ENCODE assay signal across 4 cellular contexts in genomic region chr3:65351753-65352152, GRCh38.
"Had no signal": no experiment of that assay in that cellular context is flagged by ENCODE, and none has a peak within 500 bp of the region (broad histone marks: within the 10 kb centered on the region; RNA-seq: fewer than 3 reads in every experiment).

No MANE protein-coding gene starts in this region.

- H3K4me3 Mint-ChIP-seq: GM23338, H9 had no signal

- H2AFZ ChIP-seq: GM23338 had no signal

- H3K27ac Mint-ChIP-seq: GM23338 had no signal

- H3K9me3 Mint-ChIP-seq: GM23338, H9 had no signal

- DNase-seq: H9, HCEC 1CT, IMR-90 had no signal

- H3K4me3 ChIP-seq: GM23338 had no signal

- ATAC-seq: GM23338 had no signal

- H3K4me2 ChIP-seq: GM23338 had no signal
